In the genomic region with DNA sequence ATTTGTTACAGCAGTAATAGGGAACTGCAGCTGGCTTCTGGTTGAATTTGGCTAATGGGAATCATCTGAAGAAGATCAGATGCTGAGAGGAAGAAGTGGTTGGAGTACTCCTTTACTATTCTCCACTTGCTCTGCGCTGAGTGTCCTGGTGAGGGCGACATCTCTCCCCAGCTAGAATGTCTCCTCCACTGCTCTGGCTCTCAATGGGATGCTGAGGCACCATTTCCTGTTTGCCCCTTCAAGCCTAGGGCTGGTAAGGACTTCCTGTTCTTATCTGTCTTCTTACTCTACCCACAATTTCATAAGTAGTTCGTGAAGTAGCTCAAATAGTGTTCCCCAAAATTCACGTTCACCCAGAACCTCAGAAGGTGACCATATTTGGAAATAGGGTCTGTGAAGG, we compare ENCODE assay signal across 12 cellular contexts. TPM values are rescaled to one million over a fixed set of nuclear protein-coding genes. Genes with fewer than 3 reads are reported as not detected.
DNase-seq lines count a peak whose midpoint lies in the region; ATAC-seq, FAIRE-seq and TF ChIP-seq lines count a peak whose summit lies in the region.
"Had no signal": no experiment of that assay in that cellular context is flagged by ENCODE, and none has a peak within 500 bp of the region (broad histone marks: within the 10 kb centered on the region; RNA-seq: fewer than 3 reads in every experiment).

No MANE protein-coding gene starts in this region.

- peak in 1 of 2 experiments; percentile 52; a peak in 2 of 4 replicates for TF ChIP-seq RAD21 in K562 (CRISPR knock-in tag; conservative IDR thresholded peaks at IDR 0.05 in 1 of 2, IDR thresholded peaks at IDR 0.05 in 1 of 2)

- BruUV-seq in K562 (replicated peaks; lab: Mats Ljungman, UMichigan): no TSS peak

- no peak overlapping the region for H2AFZ ChIP-seq in K562 (ENCODE audit: low read depth, low read length)
- H2AFZ ChIP-seq: GM23248 had no signal

- intact Hi-C loops in K562 (cut with micrococcal nuclease) (no loop called here), upper lobe of right lung (cut with DNase I) (no loop called here)

- no peaks in the 10 kb centered on the region for H3K36me3 ChIP-seq in K562 (ENCODE audit: control insufficient read depth, insufficient read depth, low read length)
- no peaks in the 10 kb centered on the region for H3K36me3 ChIP-seq in upper lobe of right lung

- no peak overlapping the region for H3K9ac ChIP-seq in K562 (ENCODE audit: insufficient read depth in 1 of 2, low read depth in 2 of 2, low read length in 2 of 2)
- H3K9ac ChIP-seq: GM23248 had no signal

- H4K20me1 ChIP-seq in K562 (replicated peaks; ENCODE audit: control insufficient read depth, insufficient read depth, low read length): no peaks in the 10 kb centered on the region

- peak; percentile 76 for FAIRE-seq in K562 (lab: Jason Lieb, UNC)

- H3K79me2 ChIP-seq in K562 (ENCODE audit: control insufficient read depth, insufficient read depth, low read length): no peaks in the 10 kb centered on the region

- POLR2A ChIA-PET in K562 (lab: Yijun Ruan, JAX): no interaction called here

- H3K9me3 ChIP-seq in K562 (replicated peaks; ENCODE audit: control insufficient read depth, insufficient read depth, low read depth, low read length) (no peaks in the 10 kb centered on the region), upper lobe of right lung (no peaks in the 10 kb centered on the region)

- H3K27ac ChIP-seq in K562 (ENCODE audit: extremely low read depth, low read depth, low read length) (no peak overlapping the region), upper lobe of right lung (no peak overlapping the region)
- H3K27ac ChIP-seq: GM23248 had no signal

- TF ChIP-seq POLR2A in K562 (conservative IDR thresholded peaks at IDR 0.05): no peak

- H3K4me3 ChIP-seq in K562: no peak overlapping the region
- H3K4me3 ChIP-seq in upper lobe of right lung: no peak overlapping the region
- H3K4me3 ChIP-seq: GM23248 had no signal

- TF ChIP-seq CTCF in K562 (IDR thresholded peaks at IDR 0.05 in 2 of 3, conservative IDR thresholded peaks at IDR 0.05 in 1 of 3; ENCODE audit: insufficient read depth in 2 of 3, low read depth in 1 of 3, low read length in 3 of 3) (peak; percentile 53 to 72 (median 56)), upper lobe of right lung (IDR thresholded peaks at IDR 0.05) (no peak)

- WGBS in K562 (ENCODE audit: insufficient coverage, low coverage, missing lambda C conversion rate): 2% methylated on average over 4 of the region's 4 CpGs

- TF ChIP-seq EP300 in K562 (IDR thresholded peaks at IDR 0.05; ENCODE audit: low read length): no peak

- H3K4me2 ChIP-seq in K562 (ENCODE audit: insufficient read depth, low read length): no peak overlapping the region

- CTCF ChIA-PET in K562 (lab: Yijun Ruan, JAX; ENCODE audit: low intra/inter-chr PET ratio): interaction anchor here (0.6 to 1.8 kb wide), 2 partner anchors 69 to 359 kb away, joined by 3 to 7 read pairs; no protein-coding TSS in a partner anchor

- H3K9me1 ChIP-seq in K562 (ENCODE audit: control insufficient read depth, insufficient read depth, low read length): no peaks in the 10 kb centered on the region

- DNase-seq in stimulated activated CD4-positive, alpha-beta T cell treated with anti-CD3 and anti-CD28 coated beads, Interleukin-12 subunit alpha, Interleukin-12 subunit beta, amount 100 ng/mL, for 48 hours (ENCODE audit: low read depth in 2 of 3, low spot score in 1 of 3): peak in 2 of 3 donors; percentile 14 to 15
- no peak for DNase-seq in stimulated activated CD4-positive, alpha-beta T cell treated with anti-CD3 and anti-CD28 coated beads, Interleukin-12 subunit alpha, Interleukin-12 subunit beta, amount 100 ng/mL, for 4 hours
- peak; percentile 71 for DNase-seq in MV-4-11 (lab: John Stamatoyannopoulos, UW)
- DNase-seq in K562 (ENCODE audit: extremely low read depth in 1 of 4, low spot score in 3 of 4): peak in 2 of 4 experiments; percentile 33 to 41
- no peak for DNase-seq in upper lobe of right lung
- DNase-seq in NCI-H446 treated with DMSO at 0.1 percent for 48 hours (lab: John Stamatoyannopoulos, UW): no peak
- no peak for DNase-seq in NCI-H774 (lab: John Stamatoyannopoulos, UW)
- DNase-seq: activated effector memory CD4-positive, alpha-beta T cell treated with Interleukin-2 at 50 U/mL for 16 hours; CD8-positive, alpha-beta memory T cell; effector CD4-positive, alpha-beta T cell; GM23248 had no signal

- in situ Hi-C loops in K562 (cut with MboI): no loop called here

- H3K4me1 ChIP-seq in K562 (replicated peaks in 1 of 2; ENCODE audit: control insufficient read depth in 2 of 2, insufficient read depth in 2 of 2, low read length in 2 of 2) (no peaks in the 10 kb centered on the region), upper lobe of right lung (no peaks in the 10 kb centered on the region)

- H3K27me3 ChIP-seq in K562 (ENCODE audit: control insufficient read depth in 2 of 2, insufficient read depth in 2 of 2, low read length in 2 of 2) (no peaks in the 10 kb centered on the region), upper lobe of right lung (no peaks in the 10 kb centered on the region)

- ATAC-seq in K562 (peak; percentile 95), upper lobe of right lung (peak; percentile 62), HG02571 (IDR thresholded peaks at IDR 0.05; ENCODE audit: unreplicated experiment) (no peak)

TF ChIP-seq in K562, 482 proteins besides CTCF, POLR2A, EP300 and RAD21:
- TF ChIP-seq, protein P1, sequence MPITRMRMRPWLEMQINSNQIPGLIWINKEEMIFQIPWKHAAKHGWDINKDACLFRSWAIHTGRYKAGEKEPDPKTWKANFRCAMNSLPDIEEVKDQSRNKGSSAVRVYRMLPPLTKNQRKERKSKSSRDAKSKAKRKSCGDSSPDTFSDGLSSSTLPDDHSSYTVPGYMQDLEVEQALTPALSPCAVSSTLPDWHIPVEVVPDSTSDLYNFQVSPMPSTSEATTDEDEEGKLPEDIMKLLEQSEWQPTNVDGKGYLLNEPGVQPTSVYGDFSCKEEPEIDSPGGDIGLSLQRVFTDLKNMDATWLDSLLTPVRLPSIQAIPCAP (CRISPR knock-in tag; IDR thresholded peaks at IDR 0.05; ENCODE audit: borderline replicate concordance): no peak
- no peak for TF ChIP-seq ZBTB43 (CRISPR knock-in tag; IDR thresholded peaks at IDR 0.05)
- peak; percentile 49 for TF ChIP-seq GABPA (tag; conservative IDR thresholded peaks at IDR 0.05; ENCODE audit: low read depth)
- peak; percentile 38; the same call in 1 of the 2 replicates for TF ChIP-seq SMC3 (conservative IDR thresholded peaks at IDR 0.05; ENCODE audit: insufficient read depth, low read depth, low read length)
- TF ChIP-seq PCBP2 (IDR thresholded peaks at IDR 0.05; ENCODE audit: low read depth, low read length, poor library complexity, severe bottlenecking): no peak
- TF ChIP-seq RBM17 (IDR thresholded peaks at IDR 0.05; ENCODE audit: borderline replicate concordance, low read depth, low read length): no peak
- TF ChIP-seq ZNF274 (IDR thresholded peaks at IDR 0.05; ENCODE audit: borderline replicate concordance, low read depth, low read length): no peak
- TF ChIP-seq RBM25 (IDR thresholded peaks at IDR 0.05; ENCODE audit: low read depth, low read length, severe bottlenecking): no peak

RNA-seq across cellular contexts. Expression of gene TES, which starts 43.2 kb away (rescaled TPM):
- 19.0 and 47.8 TPM in 2 replicates for total RNA-seq in K562 (2011; cell fraction: chromatin; rRNA removed; ENCODE audit: low replicate concordance)
- total RNA-seq in K562 (2011; cell fraction: nucleolus; rRNA removed): 12.1 and 15.0 TPM in 2 replicates
- 20.7 and 21.8 TPM in 2 replicates for total RNA-seq in K562 (2011; cell fraction: nucleoplasm; rRNA removed)
- total RNA-seq in K562 (2014; rRNA removed) (57.6 and 61.6 TPM in 2 replicates), K562 (2014; rRNA removed; fragmentation: Illumina TruSeq; extraction: Trizol) (53.8 and 61.6 TPM in 2 replicates), K562 (2015; rRNA removed; fragmentation: Illumina TruSeq; extraction: Trizol) (40.9 and 43.8 TPM in 2 replicates), K562 (2021) (52.1 and 58.0 TPM in 2 replicates), upper lobe of right lung (94.0 TPM)
- polyA plus RNA-seq in K562 (2011; rRNA removed) (34.3 and 41.7 TPM in 2 replicates), K562 (2014; fragmentation: Illumina TruSeq; extraction: Trizol) (54.6 and 56.3 TPM in 2 replicates), K562 (2014; fragmentation: Nextera tagmentation; extraction: Ambion mirVana) (10 to 100 TPM; 20.7 to 26.3 TPM), K562 (2014; rRNA removed) (56.1 and 57.7 TPM in 2 replicates)
- polyA plus RNA-seq in K562 (2011; cell fraction: cytosol; rRNA removed): 13.8 and 21.1 TPM in 2 replicates
- 18.6 and 49.8 TPM in 2 replicates for polyA plus RNA-seq in K562 (2011; cell fraction: nucleus; rRNA removed)
- 49.7 and 119 TPM in 2 replicates for polyA plus RNA-seq in K562 (2012)
- 27.7 and 33.4 TPM in 2 replicates for polyA minus RNA-seq in K562 (2011; rRNA and poly(A)+ RNA removed)
- polyA minus RNA-seq in K562 (2011; cell fraction: cytosol; rRNA and poly(A)+ RNA removed): 11.3 and 15.4 TPM in 2 replicates
- 7.0 and 26.5 TPM in 2 replicates for polyA minus RNA-seq in K562 (2011; cell fraction: nucleus; rRNA and poly(A)+ RNA removed)

Comparison
In these comparisons a context has a peak if more than half of its experiments do, and no peak if none do; other contexts are left out.
1. DNase-seq: peak in stimulated activated CD4-positive, alpha-beta T cell treated with anti-CD3 and anti-CD28 coated beads, Interleukin-12 subunit alpha, Interleukin-12 subunit beta, amount 100 ng/mL, for 48 hours (2 of 3) and MV-4-11 (single experiment); none in stimulated activated CD4-positive, alpha-beta T cell treated with anti-CD3 and anti-CD28 coated beads, Interleukin-12 subunit alpha, Interleukin-12 subunit beta, amount 100 ng/mL, for 4 hours (single experiment), upper lobe of right lung (single experiment), NCI-H446 treated with DMSO at 0.1 percent for 48 hours (single experiment) and NCI-H774 (single experiment).